Comparison of ENCODE assay signal across 9 cellular contexts in the genomic region with DNA sequence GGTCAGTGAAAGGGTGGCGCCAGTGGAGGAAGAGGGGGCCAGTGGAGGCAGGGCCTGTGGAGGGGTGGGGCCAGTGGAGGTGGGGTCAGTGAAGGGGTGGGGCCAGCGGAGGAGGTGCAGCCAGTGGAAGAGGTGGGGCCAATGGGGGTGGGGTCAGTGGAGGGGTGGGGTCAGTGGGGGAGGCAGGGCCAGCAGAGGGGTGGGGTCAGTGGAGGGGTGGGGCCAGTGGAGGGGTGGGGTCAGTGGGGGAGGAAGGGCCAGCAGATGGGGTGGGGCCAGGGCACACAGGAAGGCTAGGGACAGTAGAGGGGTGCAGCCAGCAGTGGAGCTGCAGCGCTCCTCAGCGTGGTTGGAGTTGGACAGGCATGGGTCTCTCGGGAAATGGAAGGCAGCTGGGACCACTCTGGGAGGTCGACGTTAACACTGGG. TPM values are rescaled to one million over a fixed set of nuclear protein-coding genes. Genes with fewer than 3 reads are reported as not detected.
DNase-seq lines count a peak whose midpoint lies in the region; ATAC-seq and TF ChIP-seq lines count a peak whose summit lies in the region.
"Had no signal": no experiment of that assay in that cellular context is flagged by ENCODE, and none has a peak within 500 bp of the region (broad histone marks: within the 10 kb centered on the region; RNA-seq: fewer than 3 reads in every experiment).

No MANE protein-coding gene starts in this region.

- no peak overlapping the region for H2AFZ ChIP-seq in mammary epithelial cell (ENCODE audit: low read depth, low read length)

- peaks cover 6% of the 10 kb centered on the region for H3K36me3 Mint-ChIP-seq in stimulated activated effector memory CD8-positive, alpha-beta T cell treated with anti-CD3 and anti-CD28 coated beads, Interleukin-12 subunit alpha, Interleukin-12 subunit beta, amount 100 ng/mL, for 72 hours
- H3K36me3 Mint-ChIP-seq: CD4-positive, alpha-beta memory T cell had no signal

- peak; percentile 83 to 91 for DNase-seq in T47D (ENCODE audit: low read depth in 1 of 2, low spot score in 1 of 2)
- DNase-seq in mammary epithelial cell: no peak
- DNase-seq in Panc1 (ENCODE audit: low read depth, low spot score): no peak
- no peak for DNase-seq in esophagus muscularis mucosa (ENCODE audit: extremely low spot score)
- no peak for DNase-seq in stimulated activated effector memory CD8-positive, alpha-beta T cell treated with anti-CD3 and anti-CD28 coated beads, Interleukin-12 subunit alpha, Interleukin-12 subunit beta, amount 100 ng/mL, for 72 hours (ENCODE audit: low spot score in 2 of 2)
- DNase-seq in G401 (ENCODE audit: low spot score): no peak
- DNase-seq in aorta: no peak
- no peak for DNase-seq in middle frontal gyrus (ENCODE audit: extremely low spot score, low spot score)

- H3K4me2 ChIP-seq in mammary epithelial cell (ENCODE audit: insufficient read depth, low read depth, low read length): no peak overlapping the region

- H3K27ac ChIP-seq in mammary epithelial cell (ENCODE audit: insufficient read depth, low read depth, low read length) (no peak overlapping the region), Panc1 (ENCODE audit: low read length) (no peak overlapping the region), esophagus muscularis mucosa (replicated peaks in 1 of 4) (peak overlapping the region in 3 of 4 donors; percentile 28 to 57 (median 41)), aorta (ENCODE audit: low read depth in 1 of 2, low read length in 2 of 2) (no peak overlapping the region)

- peaks cover 11% of the 10 kb centered on the region for H3K4me1 ChIP-seq in mammary epithelial cell (ENCODE audit: insufficient read depth, low read length)
- peaks cover 4% of the 10 kb centered on the region; the same call in 1 of the 2 replicates for H3K4me1 ChIP-seq in Panc1 (ENCODE audit: control insufficient read depth, insufficient read depth, low read length)
- H3K4me1 ChIP-seq in esophagus muscularis mucosa: peaks cover 0 to 5% (median 0%) of the 10 kb centered on the region in 4 donors
- no peaks in the 10 kb centered on the region for H3K4me1 ChIP-seq in aorta (ENCODE audit: control insufficient read depth in 1 of 2, insufficient read depth in 2 of 2, low read length in 2 of 2)

- H3K79me2 ChIP-seq in mammary epithelial cell (ENCODE audit: insufficient read depth, low read length): peaks cover 3% of the 10 kb centered on the region

- no peak overlapping the region for H3K4me3 ChIP-seq in mammary epithelial cell (replicated peaks in 1 of 3; ENCODE audit: insufficient read depth in 1 of 3, low read depth in 2 of 3, low read length in 3 of 3)
- H3K4me3 ChIP-seq in Panc1 (ENCODE audit: low read depth in 2 of 2, low read length in 2 of 2): no peak overlapping the region
- H3K4me3 ChIP-seq in esophagus muscularis mucosa: no peak overlapping the region
- no peak overlapping the region for H3K4me3 ChIP-seq in aorta (ENCODE audit: low read length in 2 of 2)

- TF ChIP-seq CTCF in mammary epithelial cell (conservative IDR thresholded peaks at IDR 0.05 in 1 of 2, IDR thresholded peaks at IDR 0.05 in 1 of 2; ENCODE audit: extremely low read depth in 1 of 2, insufficient read depth in 1 of 2, low read depth in 1 of 2, low read length in 2 of 2): no peak
- TF ChIP-seq CTCF in Panc1 (IDR thresholded peaks at IDR 0.05): no peak
- TF ChIP-seq CTCF in esophagus muscularis mucosa (IDR thresholded peaks at IDR 0.05): no peak

- no peak for TF ChIP-seq POLR2A in esophagus muscularis mucosa (IDR thresholded peaks at IDR 0.05; ENCODE audit: low read depth)

- POLR2A ChIA-PET in Panc1 (lab: Charles Lee): no interaction called here

- 80% methylated on average over 1 of the region's 7 CpGs for WGBS in mammary epithelial cell (ENCODE audit: low coverage, missing lambda C conversion rate)
- 74% methylated on average over 6 of the region's 7 CpGs for WGBS in esophagus muscularis mucosa
- WGBS in aorta, 2 donors: 81 to 90% methylated on average over 5 to 7 of the region's 7 CpGs

- peak; percentile 24; the same call in 1 of the 2 replicates for ATAC-seq in Panc1
- ATAC-seq in stimulated activated effector memory CD8-positive, alpha-beta T cell treated with anti-CD3 and anti-CD28 coated beads, Interleukin-12 subunit alpha, Interleukin-12 subunit beta, amount 100 ng/mL, for 72 hours: no peak
- no peak for ATAC-seq in aorta (ENCODE audit: low FRiP score)

- H3K9me3 Mint-ChIP-seq in stimulated activated effector memory CD8-positive, alpha-beta T cell treated with anti-CD3 and anti-CD28 coated beads, Interleukin-12 subunit alpha, Interleukin-12 subunit beta, amount 100 ng/mL, for 72 hours: no peaks in the 10 kb centered on the region

- peaks cover 5% of the 10 kb centered on the region for H3K4me1 Mint-ChIP-seq in stimulated activated effector memory CD8-positive, alpha-beta T cell treated with anti-CD3 and anti-CD28 coated beads, Interleukin-12 subunit alpha, Interleukin-12 subunit beta, amount 100 ng/mL, for 72 hours

- H3K27me3 ChIP-seq in mammary epithelial cell (ENCODE audit: insufficient read depth, low read length): no peaks in the 10 kb centered on the region
- H3K27me3 ChIP-seq in Panc1 (ENCODE audit: control insufficient read depth, insufficient read depth, low read length): no peaks in the 10 kb centered on the region
- no peaks in the 10 kb centered on the region for H3K27me3 ChIP-seq in esophagus muscularis mucosa
- no peaks in the 10 kb centered on the region for H3K27me3 ChIP-seq in aorta (ENCODE audit: control insufficient read depth in 1 of 2, insufficient read depth in 2 of 2, low read length in 1 of 2)

- peak overlapping the region; percentile 56 for H3K27ac Mint-ChIP-seq in stimulated activated effector memory CD8-positive, alpha-beta T cell treated with anti-CD3 and anti-CD28 coated beads, Interleukin-12 subunit alpha, Interleukin-12 subunit beta, amount 100 ng/mL, for 72 hours
- H3K27ac Mint-ChIP-seq: CD4-positive, alpha-beta memory T cell had no signal

- dilution Hi-C loops in mammary epithelial cell (cut with HindIII; ENCODE audit: low sequenced_read_pairs): no loop called here

- H3K36me3 ChIP-seq in mammary epithelial cell (ENCODE audit: insufficient read depth, low read length) (peaks cover 11% of the 10 kb centered on the region), Panc1 (ENCODE audit: control insufficient read depth, insufficient read depth, low read length) (peaks cover under 1% of the 10 kb centered on the region), esophagus muscularis mucosa (peaks cover 64 to 89% (median 86%) of the 10 kb centered on the region in 4 donors), aorta (ENCODE audit: control insufficient read depth in 1 of 2, insufficient read depth in 2 of 2, low read length in 1 of 2) (peaks cover 0 to 15% of the 10 kb centered on the region in 2 donors)

- H4K20me1 ChIP-seq in mammary epithelial cell (ENCODE audit: insufficient read depth, low read length): peaks cover 3% of the 10 kb centered on the region

- TF ChIP-seq EP300 in esophagus muscularis mucosa (IDR thresholded peaks at IDR 0.05): no peak

- BruUV-seq in mammary epithelial cell (replicated peaks; lab: Mats Ljungman, UMichigan): no TSS peak
- BruUV-seq in Panc1 (replicated peaks; lab: Mats Ljungman, UMichigan): no TSS peak

- H3K9ac ChIP-seq in mammary epithelial cell (ENCODE audit: insufficient read depth, low read length): no peak overlapping the region

- in situ Hi-C loops in T47D (cut with HindIII; ENCODE audit: low pct_unique_long_range_greater_than_20kb, low sequenced_read_pairs): no loop called here
- in situ Hi-C loops in mammary epithelial cell (cut with MboI; ENCODE audit: low sequenced_read_pairs in 2 of 2): no loop called here
- in situ Hi-C loops in Panc1 (cut with HindIII; ENCODE audit: low pct_unique_long_range_greater_than_20kb, low sequenced_read_pairs): no loop called here
- in situ Hi-C loops in G401 (cut with HindIII; ENCODE audit: low sequenced_read_pairs): no loop called here

- CTCF ChIA-PET in mammary epithelial cell (lab: Charles Lee; ENCODE audit: low non-redundant PET): no interaction called here
- CTCF ChIA-PET in Panc1 (lab: Charles Lee): no interaction called here

- intact Hi-C loops in mammary epithelial cell (cut with micrococcal nuclease) (no loop called here), Panc1 (cut with micrococcal nuclease; ENCODE audit: unreplicated experiment) (no loop called here), esophagus muscularis mucosa (cut with DNase I) (no loop called here), aorta (cut with DNase I) (no loop called here)

- H3K4me3 Mint-ChIP-seq in stimulated activated effector memory CD8-positive, alpha-beta T cell treated with anti-CD3 and anti-CD28 coated beads, Interleukin-12 subunit alpha, Interleukin-12 subunit beta, amount 100 ng/mL, for 72 hours: no peak overlapping the region
- H3K4me3 Mint-ChIP-seq: CD4-positive, alpha-beta memory T cell had no signal

- no peaks in the 10 kb centered on the region for H3K9me3 ChIP-seq in mammary epithelial cell (replicated peaks; ENCODE audit: insufficient read depth, low read length)
- H3K9me3 ChIP-seq in Panc1 (ENCODE audit: control insufficient read depth, insufficient read depth, low read depth, low read length): no peaks in the 10 kb centered on the region
- no peaks in the 10 kb centered on the region for H3K9me3 ChIP-seq in esophagus muscularis mucosa
- no peaks in the 10 kb centered on the region for H3K9me3 ChIP-seq in aorta (ENCODE audit: control insufficient read depth, low read length)

RNA-seq across cellular contexts. Expression of a gene that starts 18.7 kb away (rescaled TPM):
- total RNA-seq in mammary epithelial cell (100 to 1,000 TPM; 139 to 140 TPM), Panc1 (2021; ENCODE audit: unreplicated experiment) (194 TPM), esophagus muscularis mucosa (100 to 1,000 TPM; 127 to 184 (median 173) TPM), aorta (10 to 100 TPM; 56.1 to 61.8 TPM)
- polyA plus RNA-seq in mammary epithelial cell (133 TPM), aorta (10 to 100 TPM; 41.4 to 80.9 TPM)
- polyA minus RNA-seq in mammary epithelial cell: 64.7 TPM
- polyA plus RNA-seq in Panc1 (2012; ENCODE audit: insufficient read length): 315 TPM
- total RNA-seq in G401 (2014; rRNA removed; shearing (Covaris generic)): 209 and 255 TPM in 2 replicates

RNA-seq across cellular contexts. Expression of a gene that starts 45.6 kb away (rescaled TPM):
- total RNA-seq in mammary epithelial cell: 100 to 1,000 TPM in 1 of 2 donors, 10 to 100 TPM in 1; 71.3 to 220 TPM
- polyA plus RNA-seq in mammary epithelial cell: 9.7 TPM
- 19.0 TPM for polyA minus RNA-seq in mammary epithelial cell
- 497 TPM for total RNA-seq in Panc1 (2021; ENCODE audit: unreplicated experiment)
- polyA plus RNA-seq in Panc1 (2012; ENCODE audit: insufficient read length): 508 TPM
- 100 to 1,000 TPM in 3 of 4 donors, 10 to 100 TPM in 1; 70.1 to 257 (median 150) TPM for total RNA-seq in esophagus muscularis mucosa
- total RNA-seq in G401 (2014; rRNA removed; shearing (Covaris generic)): 21.6 and 28.3 TPM in 2 replicates
- 100 to 1,000 TPM; 361 to 395 TPM for total RNA-seq in aorta
- polyA plus RNA-seq in aorta: 100 to 1,000 TPM in 1 of 2 donors, 10 to 100 TPM in 1; 52.2 to 345 TPM
- polyA plus RNA-seq: CD4-positive, alpha-beta memory T cell had no signal

Comparison
In these comparisons a context has a peak if more than half of its experiments do, and no peak if none do; other contexts are left out.
1. DNase-seq: peak in T47D (2 of 2); none in mammary epithelial cell (single experiment), Panc1 (single experiment), esophagus muscularis mucosa (single experiment), stimulated activated effector memory CD8-positive, alpha-beta T cell treated with anti-CD3 and anti-CD28 coated beads, Interleukin-12 subunit alpha, Interleukin-12 subunit beta, amount 100 ng/mL, for 72 hours (0 of 2), G401 (single experiment), aorta (0 of 2) and middle frontal gyrus (single experiment).
2. H3K27ac ChIP-seq: peak in esophagus muscularis mucosa (3 of 4); none in mammary epithelial cell (single experiment), Panc1 (single experiment) and aorta (0 of 2).